ENCODE assay signal across 34 cellular contexts in the genomic region with DNA sequence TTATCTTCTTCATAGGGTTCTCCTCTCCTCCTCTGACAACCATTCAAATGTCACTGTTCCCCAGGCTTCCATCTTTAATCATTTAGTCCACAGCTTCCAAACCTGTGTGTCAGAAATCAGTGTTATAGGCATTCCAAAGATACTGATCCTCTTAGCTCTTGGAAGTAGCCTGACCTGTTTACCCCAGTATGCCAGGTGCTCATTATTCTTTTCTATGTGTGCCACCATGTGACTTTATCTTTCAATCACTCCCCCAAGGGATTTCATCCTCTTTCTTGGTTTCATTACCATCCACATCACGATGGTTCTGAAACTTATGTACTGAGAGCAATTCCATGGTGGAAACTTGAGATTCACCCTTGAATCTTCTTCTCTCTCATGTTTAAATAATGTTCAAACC. TPM values are rescaled to one million over a fixed set of nuclear protein-coding genes. Genes with fewer than 3 reads are reported as not detected.
"Had no signal": no experiment of that assay in that cellular context is flagged by ENCODE, and none has a peak within 500 bp of the region (broad histone marks: within the 10 kb centered on the region; RNA-seq: fewer than 3 reads in every experiment).

No MANE protein-coding gene starts in this region.

- H3K27me3 ChIP-seq: right atrium auricular region, thyroid gland had no signal

- H3K9me3 Mint-ChIP-seq: endodermal cell; mesothelial cell of epicardium; naive thymus-derived CD4-positive, alpha-beta T cell; nephron; stimulated activated effector memory CD8-positive, alpha-beta T cell treated with anti-CD3 and anti-CD28 coated beads, Interleukin-12 subunit alpha, Interleukin-12 subunit beta, amount 100 ng/mL, for 72 hours; type B pancreatic cell had no signal

- ATAC-seq: esophagus mucosa; gastroesophageal sphincter; heart left ventricle; left lobe of liver; mucosa of descending colon; naive thymus-derived CD4-positive, alpha-beta T cell; sciatic nerve; stimulated activated effector memory CD8-positive, alpha-beta T cell treated with anti-CD3 and anti-CD28 coated beads, Interleukin-12 subunit alpha, Interleukin-12 subunit beta, amount 100 ng/mL, for 72 hours had no signal

- H3K4me1 Mint-ChIP-seq: endodermal cell; mesothelial cell of epicardium; naive thymus-derived CD4-positive, alpha-beta T cell; nephron; stimulated activated effector memory CD8-positive, alpha-beta T cell treated with anti-CD3 and anti-CD28 coated beads, Interleukin-12 subunit alpha, Interleukin-12 subunit beta, amount 100 ng/mL, for 72 hours had no signal

- H3K27ac ChIP-seq: dorsolateral prefrontal cortex, epithelial cell of prostate, gastroesophageal sphincter, heart left ventricle, hepatocyte, prostate gland, right atrium auricular region, stomach, thyroid gland had no signal

- DNase-seq: dorsolateral prefrontal cortex; effector CD4-positive, alpha-beta T cell; endodermal cell; foreskin fibroblast; heart left ventricle; kidney; mesenchymal stem cell; mucosa of descending colon; naive thymus-derived CD4-positive, alpha-beta T cell; nucleus accumbens; stimulated activated CD4-positive, alpha-beta T cell treated with anti-CD3 and anti-CD28 coated beads, Interleukin-12 subunit alpha, Interleukin-12 subunit beta, amount 100 ng/mL, for 4 hours; stimulated activated CD4-positive, alpha-beta T cell treated with anti-CD3 and anti-CD28 coated beads, Interleukin-1b, Interleukin-23, amount 100 ng/mL, for 48 hours; stimulated activated CD4-positive, alpha-beta T cell treated with anti-CD3 and anti-CD28 coated beads, Interleukin-4, amount 100 ng/mL, for 1 hour; stimulated activated naive CD4-positive, alpha-beta T cell treated with Interleukin-2 at 50 U/mL for 16 hours; stomach; thyroid gland had no signal

- H2AFZ ChIP-seq: hepatocyte had no signal

- H3K4me2 ChIP-seq: hepatocyte, smooth muscle cell had no signal

- H3K4me3 Mint-ChIP-seq: endodermal cell; mesothelial cell of epicardium; naive thymus-derived CD4-positive, alpha-beta T cell; nephron; stimulated activated effector memory CD8-positive, alpha-beta T cell treated with anti-CD3 and anti-CD28 coated beads, Interleukin-12 subunit alpha, Interleukin-12 subunit beta, amount 100 ng/mL, for 72 hours; type B pancreatic cell had no signal

- H3K9me3 ChIP-seq: gastroesophageal sphincter, heart left ventricle, mucosa of descending colon, prostate gland, right atrium auricular region, stomach, thyroid gland had no signal

- H3K4me1 ChIP-seq: gastroesophageal sphincter, heart left ventricle, prostate gland, right atrium auricular region, stomach, thyroid gland had no signal

- H3K79me2 ChIP-seq: hepatocyte had no signal

- H3K36me3 ChIP-seq: gastroesophageal sphincter, heart left ventricle, prostate gland, right atrium auricular region, stomach, thyroid gland had no signal

- H3K4me3 ChIP-seq: dorsolateral prefrontal cortex, gastroesophageal sphincter, heart left ventricle, hepatocyte, lung, mucosa of descending colon, prostate gland, right atrium auricular region, smooth muscle cell, stomach, thyroid gland had no signal

- H3K27ac Mint-ChIP-seq: endodermal cell; mesothelial cell of epicardium; naive thymus-derived CD4-positive, alpha-beta T cell; nephron; stimulated activated effector memory CD8-positive, alpha-beta T cell treated with anti-CD3 and anti-CD28 coated beads, Interleukin-12 subunit alpha, Interleukin-12 subunit beta, amount 100 ng/mL, for 72 hours; type B pancreatic cell had no signal

RNA-seq across cellular contexts. Expression of a gene that starts 7.6 kb away (rescaled TPM):
- total RNA-seq: dorsolateral prefrontal cortex; endodermal cell; esophagus mucosa; heart left ventricle; hepatocyte; kidney; left lobe of liver; liver; lung; mesothelial cell of epicardium; naive thymus-derived CD4-positive, alpha-beta T cell; osteocyte; right atrium auricular region; smooth muscle cell; stomach; temporal lobe; thyroid gland; urinary bladder had no signal
- polyA plus RNA-seq: heart left ventricle; liver; naive thymus-derived CD4-positive, alpha-beta T cell; smooth muscle cell had no signal

RNA-seq across cellular contexts. Expression of a gene that starts 45.2 kb away (rescaled TPM):
- total RNA-seq: naive thymus-derived CD4-positive, alpha-beta T cell; osteocyte; smooth muscle cell had no signal
- polyA plus RNA-seq: naive thymus-derived CD4-positive, alpha-beta T cell; smooth muscle cell had no signal
